8 cellular contexts compared by ENCODE assay signal in the genomic region with DNA sequence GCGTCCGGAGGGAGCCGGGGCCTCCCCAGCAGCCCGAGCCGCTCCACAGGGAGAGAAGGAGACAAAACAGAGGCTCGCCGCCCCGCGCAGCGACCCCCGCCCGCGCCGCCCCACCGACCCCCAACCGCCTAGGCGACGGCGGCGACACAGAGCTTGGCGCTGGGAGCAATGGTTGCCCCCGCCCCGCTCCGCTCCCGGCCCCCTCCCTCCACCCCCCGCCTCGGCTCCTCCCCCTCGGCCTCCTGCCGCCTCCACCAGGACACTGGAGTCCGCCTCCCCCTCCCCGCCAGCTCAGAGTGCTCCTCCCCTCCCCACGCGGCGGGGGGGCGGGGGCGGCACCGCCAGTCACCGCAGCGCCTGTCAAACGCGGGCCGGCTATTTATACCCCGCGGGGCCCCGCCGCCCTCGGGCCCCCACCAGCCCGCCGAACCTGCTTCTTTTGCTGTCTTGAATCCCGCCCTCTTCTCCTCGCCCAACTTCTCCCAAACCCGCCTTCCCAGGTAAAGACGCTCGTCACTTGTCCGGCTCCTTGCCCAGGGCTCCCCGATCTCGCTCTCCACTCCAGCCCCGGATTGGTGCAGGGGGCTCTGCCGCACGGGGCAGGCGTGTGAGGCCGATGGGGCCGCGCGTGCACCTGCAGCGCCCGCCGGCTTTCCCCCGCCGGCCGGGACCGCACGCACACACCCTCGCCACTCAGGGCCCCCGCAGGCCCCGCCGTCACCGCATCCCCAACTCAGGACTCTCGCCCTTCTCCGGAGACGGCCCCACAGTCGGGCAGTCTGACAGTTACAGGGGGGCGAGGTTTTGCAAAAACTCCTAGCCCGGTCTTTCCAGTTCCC. TPM values are rescaled to one million over a fixed set of nuclear protein-coding genes. Genes with fewer than 3 reads are reported as not detected.
DNase-seq lines count a peak whose midpoint lies in the region; ATAC-seq, FAIRE-seq and TF ChIP-seq lines count a peak whose summit lies in the region.

A gene (minus strand): TSS at position 170 of the 839 bp plus-strand sequence. CDS start 39,517 bp downstream, outside the sequence.

- no peaks in the 10 kb centered on the region for H3K36me3 Mint-ChIP-seq in type B pancreatic cell

- 0% methylated on average over 20 to 84 of the region's 84 CpGs for WGBS in adrenal gland, 4 donors
- WGBS in heart left ventricle, 4 donors: 0 to 1% (median 0%) methylated on average over 28 to 84 of the region's 84 CpGs

- H3K4me3 ChIP-seq in adrenal gland (peak within 1 kb of the TSS; percentile 93 to 100 (median 96)), heart left ventricle (peak within 1 kb of the TSS; percentile 76 to 100 (median 98))

- H3K9me3 Mint-ChIP-seq in type B pancreatic cell: no peaks in the 10 kb centered on the region

- ATAC-seq in HG02840 (IDR thresholded peaks at IDR 0.05; ENCODE audit: low FRiP score, unreplicated experiment): peak; percentile 37
- ATAC-seq in heart left ventricle: peak; percentile 76 to 89 (median 88)

- H3K4me1 Mint-ChIP-seq in type B pancreatic cell (ENCODE audit: unreplicated experiment): peaks cover 11% of the 10 kb centered on the region

- H3K27ac Mint-ChIP-seq in type B pancreatic cell: peak within 1 kb of the TSS; percentile 97

- H3K36me3 ChIP-seq in adrenal gland (replicated peaks in 1 of 2) (no peaks in the 10 kb centered on the region), heart left ventricle (no peaks in the 10 kb centered on the region)

- TF ChIP-seq CTCF in adrenal gland (IDR thresholded peaks at IDR 0.05) (no peak), heart left ventricle (IDR thresholded peaks at IDR 0.05) (no peak), type B pancreatic cell (conservative IDR thresholded peaks at IDR 0.05) (no peak)

- peak within 1 kb of the TSS; percentile 97 for H3K4me3 Mint-ChIP-seq in type B pancreatic cell

- TF ChIP-seq POLR2A in GM12892 (IDR thresholded peaks at IDR 0.05; ENCODE audit: low read depth, low read length): no peak; the same call in 1 of the 2 replicates
- peak in 1 of 2 donors; percentile 26 for TF ChIP-seq POLR2A in adrenal gland (IDR thresholded peaks at IDR 0.05)
- TF ChIP-seq POLR2A in heart left ventricle (IDR thresholded peaks at IDR 0.05): peak in 1 of 2 donors; percentile 11

- H3K27me3 ChIP-seq in adrenal gland (no peaks in the 10 kb centered on the region), heart left ventricle (no peaks in the 10 kb centered on the region)

- H3K4me1 ChIP-seq in adrenal gland (replicated peaks in 1 of 2) (peaks cover 7 to 28% of the 10 kb centered on the region in 2 donors), heart left ventricle (peaks cover 0 to 30% (median 15%) of the 10 kb centered on the region in 12 donors)

- H3K9me3 ChIP-seq in adrenal gland (replicated peaks in 1 of 3) (no peaks in the 10 kb centered on the region), heart left ventricle (no peaks in the 10 kb centered on the region)

- intact Hi-C loops in T-helper 1 cell treated with Interleukin-12 subunit alpha and Interleukin-12 subunit beta and Interleukin-4 antibody, amounts not matched to agents 30 ng/mL and 1 ng/mL, for 36 hours (cut with micrococcal nuclease): loop anchor here (1.0 to 5.0 kb wide), 8 partner anchors 94 to 976 kb away; a partner anchor contains a TSS
- intact Hi-C loops in adrenal gland (cut with DNase I): loop anchor here (10.0 kb wide), 2 partner anchors 72 to 142 kb away; no protein-coding TSS in a partner anchor
- intact Hi-C loops in heart left ventricle (cut with DNase I): loop anchor here in 8 of 10 donors (1.0 to 10.0 kb wide), 14 partner anchors 40 to 380 kb away; a partner anchor contains a TSS
- intact Hi-C loops in posterior vena cava (cut with DNase I): loop anchor here in 1 of 2 donors (5.0 to 10.0 kb wide), 2 partner anchors 72 to 95 kb away; no protein-coding TSS in a partner anchor

- H3K27me3 Mint-ChIP-seq in type B pancreatic cell: peaks cover 6% of the 10 kb centered on the region

- DNase-seq in GM12892 (ENCODE audit: insufficient read length) (peak; percentile 61), NCI-H1436 (lab: John Stamatoyannopoulos, UW) (peak; percentile 92), adrenal gland (peak; percentile 92 to 97 (median 96)), heart left ventricle (peak; percentile 97), posterior vena cava (ENCODE audit: low spot score) (peak; percentile 98), type B pancreatic cell (ENCODE audit: extremely low spot score, unreplicated experiment) (peak; percentile 90)

- peak; percentile 17 for FAIRE-seq in GM12892 (lab: Jason Lieb, UNC)

- peak within 1 kb of the TSS; percentile 93 to 100 (median 99) for H3K27ac ChIP-seq in adrenal gland
- peak within 1 kb of the TSS; percentile 90 to 100 (median 100) for H3K27ac ChIP-seq in heart left ventricle

RNA-seq across cellular contexts. Expression of the gene that starts here (rescaled TPM):
- polyA plus RNA-seq in GM12892 (2012; ENCODE audit: missing spikeins): 17.1 TPM
- total RNA-seq in T-helper 1 cell treated with Interleukin-12 subunit alpha and Interleukin-12 subunit beta and Interleukin-4 antibody, amounts not matched to agents 30 ng/mL and 1 ng/mL, for 36 hours: 37.3 and 38.0 TPM in 2 replicates
- total RNA-seq in adrenal gland (10 to 100 TPM; 14.0 to 46.9 (median 33.8) TPM), heart left ventricle (10 to 100 TPM; 29.7 to 44.2 (median 34.3) TPM), posterior vena cava (10 to 100 TPM; 52.0 to 56.8 TPM), type B pancreatic cell (ENCODE audit: low replicate concordance) (41.8 and 42.1 TPM in 2 replicates)
- polyA plus RNA-seq in adrenal gland (10 to 100 TPM; 14.8 to 20.7 (median 15.9) TPM), heart left ventricle (10 to 100 TPM; 10.3 to 18.2 TPM)

Comparison
In these comparisons a context has a peak if more than half of its experiments do, and no peak if none do; other contexts are left out.
1. Peak in every context shown above with its lines: DNase-seq, ATAC-seq, H3K4me3 ChIP-seq and H3K27ac ChIP-seq.